11 cellular contexts compared by ENCODE assay signal in genomic region chr17:83103200-83103937, GRCh38. TPM values are rescaled to one million over a fixed set of nuclear protein-coding genes. Genes with fewer than 3 reads are reported as not detected.
DNase-seq lines count a peak whose midpoint lies in the region; ATAC-seq and TF ChIP-seq lines count a peak whose summit lies in the region.
"Had no signal": no experiment of that assay in that cellular context is flagged by ENCODE, and none has a peak within 500 bp of the region (broad histone marks: within the 10 kb centered on the region; RNA-seq: fewer than 3 reads in every experiment).

No MANE protein-coding gene starts in this region.

- peak; percentile 49 for DNase-seq in A673 (ENCODE audit: low spot score)
- DNase-seq in ELR (ENCODE audit: low read depth) = peak; percentile 72
- peak; percentile 64 for DNase-seq in SW480 (ENCODE audit: low spot score)
- no peak for DNase-seq in mesenchymal stem cell
- no peak for DNase-seq in activated T-cell treated with anti-CD3 and anti-CD28 coated beads for 4 hours
- DNase-seq in mesendoderm = no peak
- DNase-seq in RPMI8226 = no peak

- H3K9ac ChIP-seq in mesenchymal stem cell (ENCODE audit: low read length) (no peak overlapping the region), mesendoderm (ENCODE audit: low read length) (no peak overlapping the region)

- intact Hi-C loops in A673 (cut with micrococcal nuclease; ENCODE audit: unreplicated experiment) = no loop called here

- CTCF ChIA-PET in A673 (lab: Charles Lee) = no interaction called here

- no peak overlapping the region for H3K14ac ChIP-seq in mesenchymal stem cell (ENCODE audit: low read length in 2 of 2)

- no peak for ATAC-seq in GM18517 (IDR thresholded peaks at IDR 0.05; ENCODE audit: unreplicated experiment)
- ATAC-seq: GM12878 had no signal

- POLR2A ChIA-PET in A673 (lab: Charles Lee; ENCODE audit: low non-redundant PET) = no interaction called here

- H3K79me1 ChIP-seq in mesenchymal stem cell (replicated peaks; ENCODE audit: low read length, poor library complexity, severe bottlenecking) (no peaks in the 10 kb centered on the region), mesendoderm (ENCODE audit: low read length) (no peaks in the 10 kb centered on the region)

- H3K18ac ChIP-seq in mesenchymal stem cell (ENCODE audit: low read depth in 1 of 2, low read length in 2 of 2) = no peak overlapping the region
- H3K18ac ChIP-seq in mesendoderm (ENCODE audit: low read length) = no peak overlapping the region

- no peak for TF ChIP-seq CTCF in A673 (conservative IDR thresholded peaks at IDR 0.05; ENCODE audit: low read depth, low read length)

- no peak overlapping the region for H4K91ac ChIP-seq in mesenchymal stem cell (ENCODE audit: low read length)

- no peak overlapping the region for H3K56ac ChIP-seq in mesendoderm (ENCODE audit: low read length)

- H3K27me3 ChIP-seq in A673 (replicated peaks; ENCODE audit: insufficient read depth, low read depth, low read length, poor library complexity) = no peaks in the 10 kb centered on the region
- H3K27me3 ChIP-seq in mesenchymal stem cell (ENCODE audit: control insufficient read depth in 1 of 2, insufficient read depth in 1 of 2, low read length in 2 of 2) = no peaks in the 10 kb centered on the region
- H3K27me3 ChIP-seq in mesendoderm (ENCODE audit: insufficient read depth, low read length, poor library complexity) = no peaks in the 10 kb centered on the region

- 90% methylated on average over 34 of the region's 60 CpGs for WGBS in mesenchymal stem cell
- WGBS in mesendoderm (ENCODE audit: extremely low coverage, insufficient coverage, low lambda C conversion rate) = no CpG with 5 or more reads among the region's 60 CpGs

- H3K79me2 ChIP-seq in mesendoderm (ENCODE audit: control insufficient read depth, insufficient read depth, low read length) = no peaks in the 10 kb centered on the region

- H3K4me1 ChIP-seq in A673 (ENCODE audit: insufficient read depth, low read length, poor library complexity, severe bottlenecking) (peaks cover 12% of the 10 kb centered on the region), mesenchymal stem cell (ENCODE audit: control insufficient read depth, insufficient read depth, low read depth, low read length) (peaks cover 75% of the 10 kb centered on the region), mesendoderm (ENCODE audit: control insufficient read depth, low read depth, low read length) (no peaks in the 10 kb centered on the region)

- no peak overlapping the region for H2BK5ac ChIP-seq in mesenchymal stem cell (ENCODE audit: low read depth, low read length, poor library complexity, severe bottlenecking)
- H2BK5ac ChIP-seq in mesendoderm (ENCODE audit: low read length) = no peak overlapping the region

- H3K4ac ChIP-seq in mesenchymal stem cell (ENCODE audit: low read depth in 1 of 2, low read length in 2 of 2) (no peak overlapping the region), mesendoderm (ENCODE audit: low read depth, low read length) (no peak overlapping the region)

- H3K36me3 ChIP-seq in A673 (ENCODE audit: insufficient read depth, low read length, poor library complexity, severe bottlenecking) (no peaks in the 10 kb centered on the region), mesenchymal stem cell (ENCODE audit: control insufficient read depth in 1 of 2, insufficient read depth in 2 of 2, low read depth in 1 of 2, low read length in 2 of 2) (peaks cover 0 to 3% of the 10 kb centered on the region in 2 experiments), mesendoderm (ENCODE audit: control insufficient read depth, insufficient read depth, low read length) (no peaks in the 10 kb centered on the region)
- H3K36me3 ChIP-seq: uterus had no signal

- no peak overlapping the region for H2BK12ac ChIP-seq in mesenchymal stem cell (ENCODE audit: low read length in 2 of 2)

- H4K5ac ChIP-seq in mesendoderm (ENCODE audit: low read length) = no peak overlapping the region

- BruUV-seq in A673 (replicated peaks; lab: Mats Ljungman, UMichigan) = no TSS peak

- no peak overlapping the region for H3K4me3 ChIP-seq in A673 (ENCODE audit: low read depth, low read length, poor library complexity, severe bottlenecking)
- H3K4me3 ChIP-seq in mesenchymal stem cell (ENCODE audit: insufficient read depth in 1 of 2, low read depth in 1 of 2, low read length in 2 of 2) = no peak overlapping the region
- no peak overlapping the region for H3K4me3 ChIP-seq in mesendoderm (ENCODE audit: low read length)
- H3K4me3 ChIP-seq: GM12878 had no signal

- H3K4me2 ChIP-seq in mesenchymal stem cell (ENCODE audit: low read length, poor library complexity, severe bottlenecking) (no peak overlapping the region), mesendoderm (ENCODE audit: low read length) (no peak overlapping the region)

- H2BK120ac ChIP-seq in mesenchymal stem cell (ENCODE audit: low read depth, low read length) (no peak overlapping the region), mesendoderm (ENCODE audit: low read depth, low read length) (no peak overlapping the region)

- H3K23ac ChIP-seq in mesenchymal stem cell (ENCODE audit: low read length in 2 of 2) = no peak overlapping the region
- no peak overlapping the region for H3K23ac ChIP-seq in mesendoderm (ENCODE audit: low read length)

- H3K9me3 ChIP-seq in A673 (ENCODE audit: low read depth, low read length, poor library complexity, severe bottlenecking) = no peaks in the 10 kb centered on the region
- H3K9me3 ChIP-seq in mesenchymal stem cell (ENCODE audit: control insufficient read depth, low read length) = no peaks in the 10 kb centered on the region
- H3K9me3 ChIP-seq: uterus had no signal

- no peak overlapping the region for H2AFZ ChIP-seq in mesenchymal stem cell (ENCODE audit: low read depth, low read length)

- H2BK15ac ChIP-seq in mesenchymal stem cell (ENCODE audit: low read depth, poor library complexity, severe bottlenecking) = no peak overlapping the region
- H2BK15ac ChIP-seq in mesendoderm (replicated peaks; ENCODE audit: low read depth) = no peak overlapping the region

- H3K27ac ChIP-seq in A673 (ENCODE audit: low read depth, low read length, poor library complexity, severe bottlenecking) (no peak overlapping the region), mesenchymal stem cell (ENCODE audit: low read length, poor library complexity, severe bottlenecking) (no peak overlapping the region), mesendoderm (ENCODE audit: low read depth, low read length) (no peak overlapping the region)
- H3K27ac ChIP-seq: VCaP had no signal

- no peak overlapping the region for H4K8ac ChIP-seq in mesenchymal stem cell (ENCODE audit: low read length)
- no peak overlapping the region for H4K8ac ChIP-seq in mesendoderm (ENCODE audit: low read depth, low read length)

- H2AK5ac ChIP-seq in mesenchymal stem cell (ENCODE audit: low read length, severe bottlenecking) (peak overlapping the region; percentile 58), mesendoderm (ENCODE audit: low read length) (no peak overlapping the region)

RNA-seq across cellular contexts. Expression of gene METRNL, which starts 24.0 kb away (rescaled TPM):
- total RNA-seq in A673 (2021) = 16.5 and 18.1 TPM in 2 replicates
- 15.1 TPM for polyA plus RNA-seq in mesenchymal stem cell (2013, experiment 1 of 2)
- 14.1 TPM for polyA plus RNA-seq in mesenchymal stem cell (2013, experiment 2 of 2)
- polyA plus RNA-seq in mesendoderm (2013, experiment 1 of 2) = 6.8 TPM
- polyA plus RNA-seq in mesendoderm (2013, experiment 2 of 2) = 6.3 TPM

Comparison
In these comparisons a context has a peak if more than half of its experiments do, and no peak if none do; other contexts are left out.
1. DNase-seq: peak in A673 (single experiment), ELR (single experiment) and SW480 (single experiment); none in mesenchymal stem cell (single experiment), activated T-cell treated with anti-CD3 and anti-CD28 coated beads for 4 hours (single experiment), mesendoderm (single experiment) and RPMI8226 (single experiment).